20 cellular contexts compared by ENCODE assay signal in genomic region chr12:62533755-62534107, GRCh38.
A peak's percentile ranks its signal among the peaks of the same experiment; 100 is the strongest.
DNase-seq lines count a peak whose midpoint lies in the region; ATAC-seq and TF ChIP-seq lines count a peak whose summit lies in the region.
"Had no signal": no experiment of that assay in that cellular context is flagged by ENCODE, and none has a peak within 500 bp of the region (broad histone marks: within the 10 kb centered on the region; RNA-seq: fewer than 3 reads in every experiment).

No MANE protein-coding gene starts in this region.

- no peaks in the 10 kb centered on the region for H3K79me2 ChIP-seq in mammary epithelial cell (ENCODE audit: insufficient read depth, low read length)
- H3K79me2 ChIP-seq: parathyroid adenoma had no signal

- in situ Hi-C loops in mammary epithelial cell (cut with MboI; ENCODE audit: low sequenced_read_pairs in 2 of 2) = no loop called here

- no peak overlapping the region for H2AFZ ChIP-seq in mammary epithelial cell (ENCODE audit: low read depth, low read length)
- H2AFZ ChIP-seq: parathyroid adenoma had no signal

- TF ChIP-seq POLR2A in prostate gland (IDR thresholded peaks at IDR 0.05) = no peak

- BruUV-seq in mammary epithelial cell (replicated peaks; lab: Mats Ljungman, UMichigan) (no TSS peak), A673 (replicated peaks; lab: Mats Ljungman, UMichigan) (no TSS peak)

- H3K27me3 ChIP-seq in prostate gland (replicated peaks; ENCODE audit: insufficient read depth) = no peaks in the 10 kb centered on the region
- no peaks in the 10 kb centered on the region for H3K27me3 ChIP-seq in mammary epithelial cell (ENCODE audit: insufficient read depth, low read length)
- no peaks in the 10 kb centered on the region for H3K27me3 ChIP-seq in A673 (replicated peaks; ENCODE audit: insufficient read depth, low read depth, low read length, poor library complexity)
- H3K27me3 ChIP-seq in naive thymus-derived CD4-positive, alpha-beta T cell (ENCODE audit: control insufficient read depth in 2 of 2, insufficient read depth in 2 of 2, low read length in 2 of 2) = no peaks in the 10 kb centered on the region
- H3K27me3 ChIP-seq: adrenal gland, left lung, transverse colon had no signal

- WGBS in prostate gland = 73% methylated on average over 2 of the region's 2 CpGs
- WGBS in mammary epithelial cell (ENCODE audit: low coverage, missing lambda C conversion rate) = 96% methylated on average over 2 of the region's 2 CpGs

- peaks cover 21% of the 10 kb centered on the region for H3K36me3 Mint-ChIP-seq in activated naive CD8-positive, alpha-beta T cell treated with anti-CD3 and anti-CD28 coated beads, Interleukin-2, amount 50 U/mL, for 24 hours (ENCODE audit: low read depth)
- H3K36me3 Mint-ChIP-seq in naive thymus-derived CD4-positive, alpha-beta T cell = peaks cover 9 to 55% (median 31%) of the 10 kb centered on the region in 5 donors

- peak overlapping the region; percentile 52 to 56 for H3K27ac ChIP-seq in prostate gland
- no peak overlapping the region for H3K27ac ChIP-seq in mammary epithelial cell (ENCODE audit: insufficient read depth, low read depth, low read length)
- H3K27ac ChIP-seq in A673 (ENCODE audit: low read depth, low read length, poor library complexity, severe bottlenecking) = no peak overlapping the region
- H3K27ac ChIP-seq in naive thymus-derived CD4-positive, alpha-beta T cell (ENCODE audit: low read depth, low read length) = no peak overlapping the region
- H3K27ac ChIP-seq: adrenal gland, left lung, parathyroid adenoma, transverse colon had no signal

- no peaks in the 10 kb centered on the region for H3K4me1 Mint-ChIP-seq in activated naive CD8-positive, alpha-beta T cell treated with anti-CD3 and anti-CD28 coated beads, Interleukin-2, amount 50 U/mL, for 24 hours
- H3K4me1 Mint-ChIP-seq in naive thymus-derived CD4-positive, alpha-beta T cell = peaks cover 0 to 3% (median 0%) of the 10 kb centered on the region in 7 donors
- H3K4me1 Mint-ChIP-seq: activated CD4-positive, alpha-beta memory T cell treated with anti-CD3 and anti-CD28 coated beads, Interleukin-2, amount 10 ng/mL, durations not matched to agents 7 days and 5 days; central memory CD8-positive, alpha-beta T cell had no signal

- DNase-seq in choroid plexus epithelial cell (ENCODE audit: low read depth) = peak; percentile 18
- peak; percentile 52 for DNase-seq in prostate gland (ENCODE audit: low spot score)
- no peak for DNase-seq in mammary epithelial cell
- no peak for DNase-seq in activated naive CD8-positive, alpha-beta T cell treated with anti-CD3 and anti-CD28 coated beads, Interleukin-2, amount 50 U/mL, for 24 hours
- no peak for DNase-seq in A673 (ENCODE audit: low spot score)
- no peak for DNase-seq in naive thymus-derived CD4-positive, alpha-beta T cell
- DNase-seq: activated CD4-positive, alpha-beta memory T cell treated with anti-CD3 and anti-CD28 coated beads, Interleukin-2, amount 10 ng/mL, durations not matched to agents 7 days and 5 days; adrenal gland; DND-41; effector memory CD8-positive, alpha-beta T cell; left lung; NCI-H1436; NCI-H345; small intestine; transverse colon had no signal

- POLR2A ChIA-PET in A673 (lab: Charles Lee; ENCODE audit: low non-redundant PET) = no interaction called here
- POLR2A ChIA-PET in naive thymus-derived CD4-positive, alpha-beta T cell (lab: Charles Lee) = no interaction called here

- H3K4me2 ChIP-seq in mammary epithelial cell (ENCODE audit: insufficient read depth, low read depth, low read length) = no peak overlapping the region

- intact Hi-C loops in prostate gland (cut with DNase I) = no loop called here
- intact Hi-C loops in mammary epithelial cell (cut with micrococcal nuclease) = no loop called here
- intact Hi-C loops in A673 (cut with micrococcal nuclease; ENCODE audit: unreplicated experiment) = no loop called here
- intact Hi-C loops in naive thymus-derived CD4-positive, alpha-beta T cell (cut with micrococcal nuclease) = no loop called here

- no peaks in the 10 kb centered on the region for H3K9me3 Mint-ChIP-seq in activated naive CD8-positive, alpha-beta T cell treated with anti-CD3 and anti-CD28 coated beads, Interleukin-2, amount 50 U/mL, for 24 hours
- H3K9me3 Mint-ChIP-seq in naive thymus-derived CD4-positive, alpha-beta T cell = peaks cover 0 to 1% (median 0%) of the 10 kb centered on the region in 11 donors
- H3K9me3 Mint-ChIP-seq: activated CD4-positive, alpha-beta memory T cell treated with anti-CD3 and anti-CD28 coated beads, Interleukin-2, amount 10 ng/mL, durations not matched to agents 7 days and 5 days; CD14-positive monocyte; central memory CD8-positive, alpha-beta T cell; effector memory CD8-positive, alpha-beta T cell had no signal

- H3K27ac Mint-ChIP-seq in activated naive CD8-positive, alpha-beta T cell treated with anti-CD3 and anti-CD28 coated beads, Interleukin-2, amount 50 U/mL, for 24 hours = no peak overlapping the region
- no peak overlapping the region for H3K27ac Mint-ChIP-seq in naive thymus-derived CD4-positive, alpha-beta T cell
- H3K27ac Mint-ChIP-seq: activated CD4-positive, alpha-beta memory T cell treated with anti-CD3 and anti-CD28 coated beads, Interleukin-2, amount 10 ng/mL, durations not matched to agents 7 days and 5 days; CD14-positive monocyte; effector memory CD8-positive, alpha-beta T cell had no signal

- no peak overlapping the region for H3K4me3 ChIP-seq in choroid plexus epithelial cell (ENCODE audit: low read depth, low read length)
- H3K4me3 ChIP-seq in prostate gland = no peak overlapping the region
- no peak overlapping the region for H3K4me3 ChIP-seq in mammary epithelial cell (replicated peaks in 1 of 3; ENCODE audit: insufficient read depth in 1 of 3, low read depth in 2 of 3, low read length in 3 of 3)
- no peak overlapping the region for H3K4me3 ChIP-seq in A673 (ENCODE audit: low read depth, low read length, poor library complexity, severe bottlenecking)
- no peak overlapping the region for H3K4me3 ChIP-seq in naive thymus-derived CD4-positive, alpha-beta T cell (ENCODE audit: low read length)
- H3K4me3 ChIP-seq: adrenal gland, left lung, transverse colon had no signal

- H3K9me3 ChIP-seq in prostate gland (no peaks in the 10 kb centered on the region), mammary epithelial cell (replicated peaks; ENCODE audit: insufficient read depth, low read length) (no peaks in the 10 kb centered on the region), A673 (ENCODE audit: low read depth, low read length, poor library complexity, severe bottlenecking) (no peaks in the 10 kb centered on the region)
- no peaks in the 10 kb centered on the region for H3K9me3 ChIP-seq in naive thymus-derived CD4-positive, alpha-beta T cell (ENCODE audit: control insufficient read depth in 2 of 3, low read length in 3 of 3)
- H3K9me3 ChIP-seq: left lung, transverse colon had no signal

- TF ChIP-seq CTCF in choroid plexus epithelial cell (conservative IDR thresholded peaks at IDR 0.05; ENCODE audit: low read depth, low read length) (no peak), prostate gland (IDR thresholded peaks at IDR 0.05) (no peak), mammary epithelial cell (conservative IDR thresholded peaks at IDR 0.05 in 1 of 2, IDR thresholded peaks at IDR 0.05 in 1 of 2; ENCODE audit: extremely low read depth in 1 of 2, insufficient read depth in 1 of 2, low read depth in 1 of 2, low read length in 2 of 2) (no peak), A673 (conservative IDR thresholded peaks at IDR 0.05; ENCODE audit: low read depth, low read length) (no peak)

- CTCF ChIA-PET in mammary epithelial cell (lab: Charles Lee; ENCODE audit: low non-redundant PET) (no interaction called here), A673 (lab: Charles Lee) (no interaction called here)
- CTCF ChIA-PET in naive thymus-derived CD4-positive, alpha-beta T cell (lab: Charles Lee) = no interaction called here

- no peaks in the 10 kb centered on the region for H3K4me1 ChIP-seq in prostate gland (replicated peaks)
- no peaks in the 10 kb centered on the region for H3K4me1 ChIP-seq in mammary epithelial cell (ENCODE audit: insufficient read depth, low read length)
- H3K4me1 ChIP-seq in A673 (ENCODE audit: insufficient read depth, low read length, poor library complexity, severe bottlenecking) = no peaks in the 10 kb centered on the region
- H3K4me1 ChIP-seq in naive thymus-derived CD4-positive, alpha-beta T cell (ENCODE audit: control insufficient read depth in 2 of 2, insufficient read depth in 2 of 2, low read length in 2 of 2) = no peaks in the 10 kb centered on the region
- H3K4me1 ChIP-seq: left lung, parathyroid adenoma, transverse colon had no signal

- H3K4me3 Mint-ChIP-seq in activated naive CD8-positive, alpha-beta T cell treated with anti-CD3 and anti-CD28 coated beads, Interleukin-2, amount 50 U/mL, for 24 hours = no peak overlapping the region
- H3K4me3 Mint-ChIP-seq in naive thymus-derived CD4-positive, alpha-beta T cell = no peak overlapping the region
- H3K4me3 Mint-ChIP-seq: activated CD4-positive, alpha-beta memory T cell treated with anti-CD3 and anti-CD28 coated beads, Interleukin-2, amount 10 ng/mL, durations not matched to agents 7 days and 5 days; CD14-positive monocyte; central memory CD8-positive, alpha-beta T cell; effector memory CD8-positive, alpha-beta T cell had no signal

- no peaks in the 10 kb centered on the region for H3K36me3 ChIP-seq in prostate gland
- H3K36me3 ChIP-seq in mammary epithelial cell (ENCODE audit: insufficient read depth, low read length) = peaks cover 9% of the 10 kb centered on the region
- H3K36me3 ChIP-seq in A673 (ENCODE audit: insufficient read depth, low read length, poor library complexity, severe bottlenecking) = peaks cover 22% of the 10 kb centered on the region
- H3K36me3 ChIP-seq in naive thymus-derived CD4-positive, alpha-beta T cell (ENCODE audit: control insufficient read depth in 2 of 3, insufficient read depth in 3 of 3, low read length in 3 of 3) = peaks cover 16 to 22% (median 21%) of the 10 kb centered on the region in 3 experiments

- H3K9ac ChIP-seq in mammary epithelial cell (ENCODE audit: insufficient read depth, low read length) = no peak overlapping the region
- H3K9ac ChIP-seq: parathyroid adenoma had no signal

- peak; percentile 65 for ATAC-seq in GM18909 (IDR thresholded peaks at IDR 0.05; ENCODE audit: poor library complexity, unreplicated experiment)
- peak; percentile 60 for ATAC-seq in HG03354 (IDR thresholded peaks at IDR 0.05; ENCODE audit: poor library complexity, severe bottlenecking, unreplicated experiment)
- no peak for ATAC-seq in activated naive CD8-positive, alpha-beta T cell treated with anti-CD3 and anti-CD28 coated beads, Interleukin-2, amount 50 U/mL, for 24 hours
- ATAC-seq in naive thymus-derived CD4-positive, alpha-beta T cell = no peak
- ATAC-seq: effector memory CD8-positive, alpha-beta T cell; left lung had no signal

- no peaks in the 10 kb centered on the region for H3K27me3 Mint-ChIP-seq in activated naive CD8-positive, alpha-beta T cell treated with anti-CD3 and anti-CD28 coated beads, Interleukin-2, amount 50 U/mL, for 24 hours
- no peaks in the 10 kb centered on the region for H3K27me3 Mint-ChIP-seq in naive thymus-derived CD4-positive, alpha-beta T cell
- H3K27me3 Mint-ChIP-seq: activated CD4-positive, alpha-beta memory T cell treated with anti-CD3 and anti-CD28 coated beads, Interleukin-2, amount 10 ng/mL, durations not matched to agents 7 days and 5 days; central memory CD8-positive, alpha-beta T cell; effector memory CD8-positive, alpha-beta T cell had no signal

- no peaks in the 10 kb centered on the region for H4K20me1 ChIP-seq in mammary epithelial cell (ENCODE audit: insufficient read depth, low read length)

- dilution Hi-C loops in mammary epithelial cell (cut with HindIII; ENCODE audit: low sequenced_read_pairs) = no loop called here

Comparison
In these comparisons a context has a peak if more than half of its experiments do, and no peak if none do; other contexts are left out.
1. ATAC-seq: peak in GM18909 (single experiment) and HG03354 (single experiment); none in activated naive CD8-positive, alpha-beta T cell treated with anti-CD3 and anti-CD28 coated beads, Interleukin-2, amount 50 U/mL, for 24 hours (single experiment) and naive thymus-derived CD4-positive, alpha-beta T cell (single experiment).
2. DNase-seq: peak in choroid plexus epithelial cell (single experiment) and prostate gland (single experiment); none in mammary epithelial cell (single experiment), activated naive CD8-positive, alpha-beta T cell treated with anti-CD3 and anti-CD28 coated beads, Interleukin-2, amount 50 U/mL, for 24 hours (single experiment), A673 (single experiment) and naive thymus-derived CD4-positive, alpha-beta T cell (0 of 9).
3. H3K27ac ChIP-seq: peak in prostate gland (2 of 2); none in mammary epithelial cell (single experiment), A673 (single experiment) and naive thymus-derived CD4-positive, alpha-beta T cell (single experiment).